8 cellular contexts compared by ENCODE assay signal in genomic region chr6:159642995-159643394, GRCh38.
"Had no signal": no experiment of that assay in that cellular context is flagged by ENCODE, and none has a peak within 500 bp of the region (broad histone marks: within the 10 kb centered on the region; RNA-seq: fewer than 3 reads in every experiment).

No MANE protein-coding gene starts in this region.

- H3K4me3 ChIP-seq: GM12878 had no signal

- DNase-seq: GDM1, GF-D8 had no signal

- FAIRE-seq: G401.6, GM12878, GM12891, GM12892, GM18507, GM19239 had no signal

- ATAC-seq: GM12878 had no signal
